ENCODE assay signal across 1 cellular context in the genomic region with DNA sequence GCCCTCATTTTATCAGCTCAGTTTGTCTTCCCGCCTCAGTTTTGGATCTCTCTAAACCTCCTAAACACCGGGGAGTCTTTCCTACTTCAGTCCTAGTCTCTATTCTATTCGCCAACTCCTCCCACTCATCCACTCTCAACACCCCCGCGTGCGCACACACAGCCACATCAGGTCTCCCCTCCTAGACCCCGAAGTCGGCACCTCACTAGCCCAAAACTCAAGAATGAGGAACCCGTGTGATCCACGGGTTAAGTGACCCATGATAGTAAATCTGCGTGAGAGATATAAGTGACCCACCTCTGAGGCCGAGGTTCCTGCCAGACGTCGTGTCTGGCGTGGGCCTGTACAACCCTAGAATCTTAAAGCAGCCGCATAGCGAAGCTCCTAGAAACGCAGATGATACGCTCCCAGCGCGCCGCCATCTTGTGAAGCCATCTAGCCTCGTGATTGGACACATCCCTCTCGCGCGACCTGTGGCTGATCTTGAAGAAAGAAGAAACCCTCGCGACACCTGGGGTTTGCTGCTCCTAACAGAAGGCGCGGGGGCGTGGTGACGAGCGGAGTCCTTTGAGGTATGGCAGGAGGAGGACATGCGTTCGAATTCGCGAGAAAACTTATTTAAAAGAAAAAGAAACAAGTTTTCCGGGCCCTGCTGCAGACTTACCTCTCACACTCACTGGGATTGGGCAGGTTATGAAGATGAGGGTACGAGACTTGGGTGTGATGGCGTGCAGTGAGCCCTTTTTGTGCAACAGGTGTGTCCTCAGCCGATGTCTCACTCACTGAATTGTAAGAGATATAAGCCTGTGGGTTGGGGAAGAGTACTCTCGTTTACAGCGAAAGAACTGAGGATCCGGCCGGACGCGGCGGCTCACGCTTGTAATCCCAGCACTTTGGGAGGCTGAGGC.
TF ChIP-seq lines count a peak whose summit lies in the region.

A gene with protein sequence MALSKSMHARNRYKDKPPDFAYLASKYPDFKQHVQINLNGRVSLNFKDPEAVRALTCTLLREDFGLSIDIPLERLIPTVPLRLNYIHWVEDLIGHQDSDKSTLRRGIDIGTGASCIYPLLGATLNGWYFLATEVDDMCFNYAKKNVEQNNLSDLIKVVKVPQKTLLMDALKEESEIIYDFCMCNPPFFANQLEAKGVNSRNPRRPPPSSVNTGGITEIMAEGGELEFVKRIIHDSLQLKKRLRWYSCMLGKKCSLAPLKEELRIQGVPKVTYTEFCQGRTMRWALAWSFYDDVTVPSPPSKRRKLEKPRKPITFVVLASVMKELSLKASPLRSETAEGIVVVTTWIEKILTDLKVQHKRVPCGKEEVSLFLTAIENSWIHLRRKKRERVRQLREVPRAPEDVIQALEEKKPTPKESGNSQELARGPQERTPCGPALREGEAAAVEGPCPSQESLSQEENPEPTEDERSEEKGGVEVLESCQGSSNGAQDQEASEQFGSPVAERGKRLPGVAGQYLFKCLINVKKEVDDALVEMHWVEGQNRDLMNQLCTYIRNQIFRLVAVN (minus strand): TSS at position 427 of the 908 bp plus-strand sequence. CDS start 9,557 bp downstream, outside the sequence.

TF ChIP-seq in HEK293, 187 proteins besides CTCF, POLR2A, EP300 and RAD21 (continued from another document and continues in another):
- TF ChIP-seq ZEB2 (tag by site-specific recombination; IDR thresholded peaks at IDR 0.05) (0 out of 2 replicates have a peak, but pooled peaks have one; percentile 62), ZNF670 (tag by site-specific recombination; IDR thresholded peaks at IDR 0.05; ENCODE audit: low read depth) (no peak), IKZF3 (tag by site-specific recombination; IDR thresholded peaks at IDR 0.05) (no peak), ZNF664 (tag by site-specific recombination; IDR thresholded peaks at IDR 0.05) (peak; percentile 21; the same call in 1 of the 2 replicates), ZNF777 (tag by site-specific recombination; IDR thresholded peaks at IDR 0.05; ENCODE audit: borderline replicate concordance) (no peak), ZNF514 (tag by site-specific recombination; IDR thresholded peaks at IDR 0.05) (no peak), ZNF792 (tag by site-specific recombination; IDR thresholded peaks at IDR 0.05) (no peak), SP2 (tag by site-specific recombination; IDR thresholded peaks at IDR 0.05) (peak; percentile 47), ZBTB7A (tag by site-specific recombination; IDR thresholded peaks at IDR 0.05; ENCODE audit: low read depth) (no peak), PRDM1 (tag by site-specific recombination; IDR thresholded peaks at IDR 0.05) (no peak; the same call in 1 of the 2 replicates), ZNF350 (tag by site-specific recombination; IDR thresholded peaks at IDR 0.05) (no peak), ZNF660 (tag by site-specific recombination; IDR thresholded peaks at IDR 0.05) (peak; percentile 86), ZNF175 (tag by site-specific recombination; IDR thresholded peaks at IDR 0.05) (no peak), ZSCAN16 (tag by site-specific recombination; IDR thresholded peaks at IDR 0.05) (no peak), ZNF707 (tag by site-specific recombination; IDR thresholded peaks at IDR 0.05) (no peak), BCL11B (tag by site-specific recombination; IDR thresholded peaks at IDR 0.05; ENCODE audit: low read depth) (no peak), ZNF114 (tag by site-specific recombination; IDR thresholded peaks at IDR 0.05) (no peak), ZNF701 (tag by site-specific recombination; IDR thresholded peaks at IDR 0.05) (no peak), ZFP41 (tag by site-specific recombination; IDR thresholded peaks at IDR 0.05; ENCODE audit: borderline replicate concordance) (no peak), ZNF174 (tag by site-specific recombination; IDR thresholded peaks at IDR 0.05) (no peak), ZNF202 (tag by site-specific recombination; IDR thresholded peaks at IDR 0.05; ENCODE audit: borderline replicate concordance) (no peak), ZNF433 (tag by site-specific recombination; IDR thresholded peaks at IDR 0.05; ENCODE audit: low read depth) (no peak), KLF10 (tag by site-specific recombination; IDR thresholded peaks at IDR 0.05) (peak; percentile 32; the same call in 1 of the 2 replicates), ZNF585B (tag by site-specific recombination; IDR thresholded peaks at IDR 0.05) (no peak), ZNF624 (tag by site-specific recombination; IDR thresholded peaks at IDR 0.05) (no peak), ZNF133 (tag by site-specific recombination; IDR thresholded peaks at IDR 0.05) (no peak), ZNF785 (tag by site-specific recombination; IDR thresholded peaks at IDR 0.05) (no peak), YY2 (tag by site-specific recombination; IDR thresholded peaks at IDR 0.05) (peak; percentile 87), ZBTB17 (tag by site-specific recombination; IDR thresholded peaks at IDR 0.05) (peak; percentile 92), EGR2 (tag by site-specific recombination; IDR thresholded peaks at IDR 0.05; ENCODE audit: low read depth) (peak; percentile 96), WT1 (tag by site-specific recombination; IDR thresholded peaks at IDR 0.05) (no peak), ZNF394 (tag by site-specific recombination; IDR thresholded peaks at IDR 0.05; ENCODE audit: borderline replicate concordance) (peak; percentile 16; the same call in 1 of the 2 replicates), ZXDB (tag by site-specific recombination; IDR thresholded peaks at IDR 0.05) (peak; percentile 60), ZFP3 (tag by site-specific recombination; IDR thresholded peaks at IDR 0.05; ENCODE audit: low read depth) (no peak), ZNF19 (tag by site-specific recombination; IDR thresholded peaks at IDR 0.05; ENCODE audit: low read depth) (no peak), ZNF146 (tag by site-specific recombination; IDR thresholded peaks at IDR 0.05) (no peak), ZNF776 (tag by site-specific recombination; IDR thresholded peaks at IDR 0.05; ENCODE audit: borderline replicate concordance) (no peak)
- TF ChIP-seq, protein P1, sequence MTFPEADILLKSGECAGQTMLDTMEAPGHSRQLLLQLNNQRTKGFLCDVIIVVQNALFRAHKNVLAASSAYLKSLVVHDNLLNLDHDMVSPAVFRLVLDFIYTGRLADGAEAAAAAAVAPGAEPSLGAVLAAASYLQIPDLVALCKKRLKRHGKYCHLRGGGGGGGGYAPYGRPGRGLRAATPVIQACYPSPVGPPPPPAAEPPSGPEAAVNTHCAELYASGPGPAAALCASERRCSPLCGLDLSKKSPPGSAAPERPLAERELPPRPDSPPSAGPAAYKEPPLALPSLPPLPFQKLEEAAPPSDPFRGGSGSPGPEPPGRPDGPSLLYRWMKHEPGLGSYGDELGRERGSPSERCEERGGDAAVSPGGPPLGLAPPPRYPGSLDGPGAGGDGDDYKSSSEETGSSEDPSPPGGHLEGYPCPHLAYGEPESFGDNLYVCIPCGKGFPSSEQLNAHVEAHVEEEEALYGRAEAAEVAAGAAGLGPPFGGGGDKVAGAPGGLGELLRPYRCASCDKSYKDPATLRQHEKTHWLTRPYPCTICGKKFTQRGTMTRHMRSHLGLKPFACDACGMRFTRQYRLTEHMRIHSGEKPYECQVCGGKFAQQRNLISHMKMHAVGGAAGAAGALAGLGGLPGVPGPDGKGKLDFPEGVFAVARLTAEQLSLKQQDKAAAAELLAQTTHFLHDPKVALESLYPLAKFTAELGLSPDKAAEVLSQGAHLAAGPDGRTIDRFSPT (tag by site-specific recombination; IDR thresholded peaks at IDR 0.05), result no peak
- TF ChIP-seq, protein P2, sequence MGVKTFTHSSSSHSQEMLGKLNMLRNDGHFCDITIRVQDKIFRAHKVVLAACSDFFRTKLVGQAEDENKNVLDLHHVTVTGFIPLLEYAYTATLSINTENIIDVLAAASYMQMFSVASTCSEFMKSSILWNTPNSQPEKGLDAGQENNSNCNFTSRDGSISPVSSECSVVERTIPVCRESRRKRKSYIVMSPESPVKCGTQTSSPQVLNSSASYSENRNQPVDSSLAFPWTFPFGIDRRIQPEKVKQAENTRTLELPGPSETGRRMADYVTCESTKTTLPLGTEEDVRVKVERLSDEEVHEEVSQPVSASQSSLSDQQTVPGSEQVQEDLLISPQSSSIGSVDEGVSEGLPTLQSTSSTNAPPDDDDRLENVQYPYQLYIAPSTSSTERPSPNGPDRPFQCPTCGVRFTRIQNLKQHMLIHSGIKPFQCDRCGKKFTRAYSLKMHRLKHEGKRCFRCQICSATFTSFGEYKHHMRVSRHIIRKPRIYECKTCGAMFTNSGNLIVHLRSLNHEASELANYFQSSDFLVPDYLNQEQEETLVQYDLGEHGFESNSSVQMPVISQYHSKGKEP (tag by site-specific recombination; IDR thresholded peaks at IDR 0.05), result no peak
- TF ChIP-seq, protein P3, sequence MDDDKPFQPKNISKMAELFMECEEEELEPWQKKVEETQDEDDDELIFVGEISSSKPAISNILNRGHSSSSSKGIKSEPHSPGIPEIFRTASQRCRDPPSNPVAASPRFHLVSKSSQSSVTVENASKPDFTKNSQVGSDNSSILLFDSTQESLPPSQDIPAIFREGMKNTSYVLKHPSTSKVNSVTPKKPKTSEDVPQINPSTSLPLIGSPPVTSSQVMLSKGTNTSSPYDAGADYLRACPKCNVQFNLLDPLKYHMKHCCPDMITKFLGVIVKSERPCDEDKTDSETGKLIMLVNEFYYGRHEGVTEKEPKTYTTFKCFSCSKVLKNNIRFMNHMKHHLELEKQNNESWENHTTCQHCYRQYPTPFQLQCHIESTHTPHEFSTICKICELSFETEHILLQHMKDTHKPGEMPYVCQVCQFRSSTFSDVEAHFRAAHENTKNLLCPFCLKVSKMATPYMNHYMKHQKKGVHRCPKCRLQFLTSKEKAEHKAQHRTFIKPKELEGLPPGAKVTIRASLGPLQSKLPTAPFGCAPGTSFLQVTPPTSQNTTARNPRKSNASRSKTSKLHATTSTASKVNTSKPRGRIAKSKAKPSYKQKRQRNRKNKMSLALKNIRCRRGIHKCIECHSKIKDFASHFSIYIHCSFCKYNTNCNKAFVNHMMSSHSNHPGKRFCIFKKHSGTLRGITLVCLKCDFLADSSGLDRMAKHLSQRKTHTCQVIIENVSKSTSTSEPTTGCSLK (tag by site-specific recombination; IDR thresholded peaks at IDR 0.05), result no peak
- TF ChIP-seq, protein P4, sequence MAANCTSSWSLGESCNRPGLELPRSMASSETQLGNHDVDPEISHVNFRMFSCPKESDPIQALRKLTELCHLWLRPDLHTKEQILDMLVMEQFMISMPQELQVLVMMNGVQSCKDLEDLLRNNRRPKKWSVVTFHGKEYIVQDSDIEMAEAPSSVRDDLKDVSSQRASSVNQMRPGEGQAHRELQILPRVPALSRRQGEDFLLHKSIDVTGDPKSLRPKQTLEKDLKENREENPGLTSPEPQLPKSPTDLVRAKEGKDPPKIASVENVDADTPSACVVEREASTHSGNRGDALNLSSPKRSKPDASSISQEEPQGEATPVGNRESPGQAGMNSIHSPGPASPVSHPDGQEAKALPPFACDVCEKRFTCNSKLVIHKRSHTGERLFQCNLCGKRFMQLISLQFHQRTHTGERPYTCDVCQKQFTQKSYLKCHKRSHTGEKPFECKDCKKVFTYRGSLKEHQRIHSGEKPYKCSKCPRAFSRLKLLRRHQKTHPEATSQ (tag by site-specific recombination; IDR thresholded peaks at IDR 0.05), result no peak
- TF ChIP-seq, protein P5, sequence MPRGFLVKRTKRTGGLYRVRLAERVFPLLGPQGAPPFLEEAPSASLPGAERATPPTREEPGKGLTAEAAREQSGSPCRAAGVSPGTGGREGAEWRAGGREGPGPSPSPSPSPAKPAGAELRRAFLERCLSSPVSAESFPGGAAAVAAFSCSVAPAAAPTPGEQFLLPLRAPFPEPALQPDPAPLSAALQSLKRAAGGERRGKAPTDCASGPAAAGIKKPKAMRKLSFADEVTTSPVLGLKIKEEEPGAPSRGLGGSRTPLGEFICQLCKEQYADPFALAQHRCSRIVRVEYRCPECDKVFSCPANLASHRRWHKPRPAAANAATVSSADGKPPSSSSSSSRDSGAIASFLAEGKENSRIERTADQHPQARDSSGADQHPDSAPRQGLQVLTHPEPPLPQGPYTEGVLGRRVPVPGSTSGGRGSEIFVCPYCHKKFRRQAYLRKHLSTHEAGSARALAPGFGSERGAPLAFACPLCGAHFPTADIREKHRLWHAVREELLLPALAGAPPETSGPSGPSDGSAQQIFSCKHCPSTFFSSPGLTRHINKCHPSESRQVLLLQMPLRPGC (tag by site-specific recombination; IDR thresholded peaks at IDR 0.05), result no peak
- TF ChIP-seq, protein P6, sequence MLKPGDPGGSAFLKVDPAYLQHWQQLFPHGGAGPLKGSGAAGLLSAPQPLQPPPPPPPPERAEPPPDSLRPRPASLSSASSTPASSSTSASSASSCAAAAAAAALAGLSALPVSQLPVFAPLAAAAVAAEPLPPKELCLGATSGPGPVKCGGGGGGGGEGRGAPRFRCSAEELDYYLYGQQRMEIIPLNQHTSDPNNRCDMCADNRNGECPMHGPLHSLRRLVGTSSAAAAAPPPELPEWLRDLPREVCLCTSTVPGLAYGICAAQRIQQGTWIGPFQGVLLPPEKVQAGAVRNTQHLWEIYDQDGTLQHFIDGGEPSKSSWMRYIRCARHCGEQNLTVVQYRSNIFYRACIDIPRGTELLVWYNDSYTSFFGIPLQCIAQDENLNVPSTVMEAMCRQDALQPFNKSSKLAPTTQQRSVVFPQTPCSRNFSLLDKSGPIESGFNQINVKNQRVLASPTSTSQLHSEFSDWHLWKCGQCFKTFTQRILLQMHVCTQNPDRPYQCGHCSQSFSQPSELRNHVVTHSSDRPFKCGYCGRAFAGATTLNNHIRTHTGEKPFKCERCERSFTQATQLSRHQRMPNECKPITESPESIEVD (tag by site-specific recombination; IDR thresholded peaks at IDR 0.05), result no peak
- TF ChIP-seq, protein P7, sequence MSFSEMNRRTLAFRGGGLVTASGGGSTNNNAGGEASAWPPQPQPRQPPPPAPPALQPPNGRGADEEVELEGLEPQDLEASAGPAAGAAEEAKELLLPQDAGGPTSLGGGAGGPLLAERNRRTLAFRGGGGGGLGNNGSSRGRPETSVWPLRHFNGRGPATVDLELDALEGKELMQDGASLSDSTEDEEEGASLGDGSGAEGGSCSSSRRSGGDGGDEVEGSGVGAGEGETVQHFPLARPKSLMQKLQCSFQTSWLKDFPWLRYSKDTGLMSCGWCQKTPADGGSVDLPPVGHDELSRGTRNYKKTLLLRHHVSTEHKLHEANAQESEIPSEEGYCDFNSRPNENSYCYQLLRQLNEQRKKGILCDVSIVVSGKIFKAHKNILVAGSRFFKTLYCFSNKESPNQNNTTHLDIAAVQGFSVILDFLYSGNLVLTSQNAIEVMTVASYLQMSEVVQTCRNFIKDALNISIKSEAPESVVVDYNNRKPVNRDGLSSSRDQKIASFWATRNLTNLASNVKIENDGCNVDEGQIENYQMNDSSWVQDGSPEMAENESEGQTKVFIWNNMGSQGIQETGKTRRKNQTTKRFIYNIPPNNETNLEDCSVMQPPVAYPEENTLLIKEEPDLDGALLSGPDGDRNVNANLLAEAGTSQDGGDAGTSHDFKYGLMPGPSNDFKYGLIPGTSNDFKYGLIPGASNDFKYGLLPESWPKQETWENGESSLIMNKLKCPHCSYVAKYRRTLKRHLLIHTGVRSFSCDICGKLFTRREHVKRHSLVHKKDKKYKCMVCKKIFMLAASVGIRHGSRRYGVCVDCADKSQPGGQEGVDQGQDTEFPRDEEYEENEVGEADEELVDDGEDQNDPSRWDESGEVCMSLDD (tag by site-specific recombination; IDR thresholded peaks at IDR 0.05), result peak; percentile 72
- TF ChIP-seq, protein P8, sequence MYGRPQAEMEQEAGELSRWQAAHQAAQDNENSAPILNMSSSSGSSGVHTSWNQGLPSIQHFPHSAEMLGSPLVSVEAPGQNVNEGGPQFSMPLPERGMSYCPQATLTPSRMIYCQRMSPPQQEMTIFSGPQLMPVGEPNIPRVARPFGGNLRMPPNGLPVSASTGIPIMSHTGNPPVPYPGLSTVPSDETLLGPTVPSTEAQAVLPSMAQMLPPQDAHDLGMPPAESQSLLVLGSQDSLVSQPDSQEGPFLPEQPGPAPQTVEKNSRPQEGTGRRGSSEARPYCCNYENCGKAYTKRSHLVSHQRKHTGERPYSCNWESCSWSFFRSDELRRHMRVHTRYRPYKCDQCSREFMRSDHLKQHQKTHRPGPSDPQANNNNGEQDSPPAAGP (tag by site-specific recombination; IDR thresholded peaks at IDR 0.05), result 0 out of 2 replicates have a peak, but pooled peaks have one; percentile 12
